In the genomic region with DNA sequence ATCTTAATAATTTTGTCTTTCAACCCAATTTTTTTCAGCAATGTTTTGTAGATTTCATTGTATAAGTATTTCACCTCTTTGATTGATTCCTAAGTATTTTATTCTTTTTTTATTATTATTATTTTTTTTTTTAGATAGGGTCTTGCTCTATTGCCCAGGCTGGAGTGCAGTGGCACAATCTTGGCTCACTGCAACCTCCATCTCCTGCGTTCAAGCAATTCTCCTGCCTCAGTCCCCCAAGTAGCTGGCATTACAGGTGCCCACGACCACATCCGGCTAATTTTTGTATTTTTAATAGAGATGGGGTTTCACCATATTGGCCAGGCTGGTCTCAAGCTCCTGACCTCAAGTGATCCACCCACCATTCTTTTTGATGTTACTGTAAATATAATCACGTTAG, we compare ENCODE assay signal across 6 cellular contexts. TPM values are rescaled to one million over a fixed set of nuclear protein-coding genes. Genes with fewer than 3 reads are reported as not detected.
"Had no signal": no experiment of that assay in that cellular context is flagged by ENCODE, and none has a peak within 500 bp of the region (broad histone marks: within the 10 kb centered on the region; RNA-seq: fewer than 3 reads in every experiment).

No MANE protein-coding gene starts in this region.

RNA-seq across cellular contexts. Expression of gene SCML4, which starts 36.9 kb away (rescaled TPM):
- total RNA-seq: kidney epithelial cell, lung microvascular endothelial cell, mammary epithelial cell, mesothelial cell of epicardium, myocyte had no signal
- polyA plus RNA-seq: keratinocyte, mammary epithelial cell had no signal
